ENCODE assay signal across 31 cellular contexts in genomic region chr3:126187920-126188319, GRCh38. TPM values are rescaled to one million over a fixed set of nuclear protein-coding genes. Genes with fewer than 3 reads are reported as not detected.
"Had no signal": no experiment of that assay in that cellular context is flagged by ENCODE, and none has a peak within 500 bp of the region (broad histone marks: within the 10 kb centered on the region; RNA-seq: fewer than 3 reads in every experiment).

No MANE protein-coding gene starts in this region.

- H3K27ac ChIP-seq: neural progenitor cell, ovary, parathyroid adenoma, psoas muscle, skin epidermis, spleen, suprapubic skin, testis, tibial artery, upper lobe of left lung, vagina had no signal

- H3K27me3 ChIP-seq: ovary, suprapubic skin, testis, tibial artery, upper lobe of left lung, vagina had no signal

- FAIRE-seq: urothelium cell line had no signal

- H3K9me3 ChIP-seq: ovary, psoas muscle, spleen, suprapubic skin, testis, tibial artery, upper lobe of left lung, vagina had no signal

- H3K4me3 ChIP-seq: neural progenitor cell, ovary, psoas muscle, skin epidermis, smooth muscle cell, spleen, suprapubic skin, testis, tibial artery, upper lobe of left lung, vagina had no signal

- H3K4me3 Mint-ChIP-seq: natural killer cell; nephron; neural progenitor cell; stimulated activated memory B cell treated with anti-CD40 and anti-IgM and Interleukin-4, amounts not matched to agents 10 μg/mL and 1 μg/mL and 100 μg/mL, for 72 hours; stimulated activated naive CD8-positive, alpha-beta T cell treated with anti-CD3 and anti-CD28 coated beads, Interleukin-15, amount 100 ng/mL, for 72 hours had no signal

- H3K9ac ChIP-seq: neural progenitor cell, parathyroid adenoma had no signal

- H3K4me2 ChIP-seq: neural progenitor cell, smooth muscle cell had no signal

- H3K4me1 ChIP-seq: neural progenitor cell, parathyroid adenoma, psoas muscle, spleen, suprapubic skin, tibial artery, upper lobe of left lung, vagina had no signal

- H3K4me1 Mint-ChIP-seq: natural killer cell; nephron; stimulated activated memory B cell treated with anti-CD40 and anti-IgM and Interleukin-4, amounts not matched to agents 10 μg/mL and 1 μg/mL and 100 μg/mL, for 72 hours; stimulated activated naive CD8-positive, alpha-beta T cell treated with anti-CD3 and anti-CD28 coated beads, Interleukin-15, amount 100 ng/mL, for 72 hours had no signal

- ATAC-seq: natural killer cell; psoas muscle; right cardiac atrium; sciatic nerve; stimulated activated memory B cell treated with anti-CD40 and anti-IgM and Interleukin-4, amounts not matched to agents 10 μg/mL and 1 μg/mL and 100 μg/mL, for 72 hours; stimulated activated naive CD8-positive, alpha-beta T cell treated with anti-CD3 and anti-CD28 coated beads, Interleukin-15, amount 100 ng/mL, for 72 hours; stimulated activated naive CD8-positive, alpha-beta T cell treated with anti-CD3 and anti-CD28 coated beads, Interleukin-15, Interleukin-2, amounts not matched to agents 100 U/mL and 50 U/mL, for 24 hours had no signal

- H3K27ac Mint-ChIP-seq: natural killer cell; nephron; neural progenitor cell; progenitor cell of endocrine pancreas; stimulated activated memory B cell treated with anti-CD40 and anti-IgM and Interleukin-4, amounts not matched to agents 10 μg/mL and 1 μg/mL and 100 μg/mL, for 72 hours; stimulated activated naive CD8-positive, alpha-beta T cell treated with anti-CD3 and anti-CD28 coated beads, Interleukin-15, amount 100 ng/mL, for 72 hours had no signal

- H3K36me3 Mint-ChIP-seq: natural killer cell; neural progenitor cell; stimulated activated memory B cell treated with anti-CD40 and anti-IgM and Interleukin-4, amounts not matched to agents 10 μg/mL and 1 μg/mL and 100 μg/mL, for 72 hours had no signal

- H3K36me3 ChIP-seq: neural progenitor cell, ovary, spleen, suprapubic skin, tibial artery, upper lobe of left lung, vagina had no signal

- H3K9me3 Mint-ChIP-seq: natural killer cell; stimulated activated memory B cell treated with anti-CD40 and anti-IgM and Interleukin-4, amounts not matched to agents 10 μg/mL and 1 μg/mL and 100 μg/mL, for 72 hours; stimulated activated naive CD8-positive, alpha-beta T cell treated with anti-CD3 and anti-CD28 coated beads, Interleukin-15, amount 100 ng/mL, for 72 hours had no signal

- H3K79me2 ChIP-seq: parathyroid adenoma had no signal

- DNase-seq: natural killer cell; occipital lobe; ovary; posterior cingulate gyrus; psoas muscle; right cardiac atrium; spleen; stimulated activated CD4-positive, alpha-beta T cell treated with anti-CD3 and anti-CD28 coated beads, Interleukin-12 subunit alpha, Interleukin-12 subunit beta, amount 100 ng/mL, for 4 hours; stimulated activated CD4-positive, alpha-beta T cell treated with anti-CD3 and anti-CD28 coated beads, Interleukin-1b, Interleukin-23, amount 100 ng/mL, for 48 hours; stimulated activated CD4-positive, alpha-beta T cell treated with anti-CD3 and anti-CD28 coated beads, Interleukin-4, amount 100 ng/mL, for 1 hour; stimulated activated CD4-positive, alpha-beta T cell treated with anti-CD3 and anti-CD28 coated beads, Interleukin-4, amount 100 ng/mL, for 4 hours; stimulated activated CD8-positive, alpha-beta memory T cell treated with anti-CD3 and anti-CD28 coated beads, Interleukin-4, amount 100 ng/mL, for 48 hours; stimulated activated naive CD4-positive, alpha-beta T cell; stimulated activated naive CD8-positive, alpha-beta T cell treated with anti-CD3 and anti-CD28 coated beads, Interleukin-15, amount 100 ng/mL, for 72 hours; stimulated activated naive CD8-positive, alpha-beta T cell treated with anti-CD3 and anti-CD28 coated beads, Interleukin-15, Interleukin-2, amounts not matched to agents 100 U/mL and 50 U/mL, for 24 hours; substantia nigra; testis; tibial artery; upper lobe of left lung had no signal

- H2AFZ ChIP-seq: neural progenitor cell, parathyroid adenoma had no signal

RNA-seq across cellular contexts. Expression of gene ALDH1L1, which starts 7.5 kb away (rescaled TPM):
- total RNA-seq: natural killer cell, smooth muscle cell had no signal
- polyA plus RNA-seq: neural cell had no signal
